Comparison of ENCODE assay signal across 8 cellular contexts in the genomic region with DNA sequence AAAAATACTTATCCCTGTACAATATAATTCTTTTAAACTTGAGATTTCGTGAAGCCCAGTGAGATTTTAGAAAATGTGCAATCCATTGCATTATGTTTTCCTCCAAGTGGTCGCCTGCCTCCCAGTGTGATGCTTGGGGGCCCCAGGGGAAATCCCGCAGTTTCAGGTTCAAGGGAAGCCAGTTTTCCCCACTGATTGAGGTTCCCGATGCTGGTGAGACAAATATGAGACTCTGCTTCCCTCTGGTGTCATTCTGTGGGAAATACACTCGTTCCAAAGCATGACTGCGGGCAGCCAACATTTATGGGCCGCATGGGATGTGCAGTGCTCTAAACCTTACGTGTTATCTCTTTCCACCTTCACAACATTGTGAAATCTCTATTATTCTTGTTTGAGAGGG.
DNase-seq lines count a peak whose midpoint lies in the region; ATAC-seq and TF ChIP-seq lines count a peak whose summit lies in the region.

No MANE protein-coding gene starts in this region.

- no peak overlapping the region for H3T11ph ChIP-seq in H9 (ENCODE audit: low read length)

- no peak overlapping the region for H2AK5ac ChIP-seq in H9 (ENCODE audit: insufficient read length, low read length)

- no peak overlapping the region for H4K8ac ChIP-seq in H9 (replicated peaks; ENCODE audit: insufficient read length, low read depth, low read length)

- H3K9me3 Mint-ChIP-seq in CD8-positive, alpha-beta T cell = peaks cover 2% of the 10 kb centered on the region
- peaks cover 4 to 15% of the 10 kb centered on the region in 2 experiments; a peak in 4 of 5 replicates for H3K9me3 Mint-ChIP-seq in H9
- H3K9me3 Mint-ChIP-seq in activated naive CD8-positive, alpha-beta T cell treated with anti-CD3 and anti-CD28 coated beads for 36 hours = peaks cover 3% of the 10 kb centered on the region

- no peak overlapping the region for H3K4ac ChIP-seq in H9 (ENCODE audit: low read depth, low read length)

- no peak overlapping the region for H3K4me3 ChIP-seq in CD8-positive, alpha-beta T cell (ENCODE audit: low read depth, low read length)
- H3K4me3 ChIP-seq in PC-9 = no peak overlapping the region

- no peak overlapping the region for H2BK12ac ChIP-seq in H9 (ENCODE audit: insufficient read length, low read depth, low read length)

- POLR2A ChIA-PET in CD8-positive, alpha-beta T cell (lab: Charles Lee) = interaction anchor here (1.0 to 1.4 kb wide), 3 partner anchors 9 to 233 kb away, joined by 3 to 4 read pairs (median 3); no protein-coding TSS in a partner anchor
- POLR2A ChIA-PET in PC-9 (lab: Charles Lee; ENCODE audit: unreplicated experiment) = no interaction called here

- H3K9me2 ChIP-seq in PC-9 (ENCODE audit: insufficient read depth) = no peaks in the 10 kb centered on the region

- CTCF ChIA-PET in CD8-positive, alpha-beta T cell (lab: Charles Lee) = interaction anchor here (0.7 to 8.8 kb wide), 42 partner anchors 9 to 468 kb away, joined by 3 to 243 read pairs (median 4); no protein-coding TSS in a partner anchor
- CTCF ChIA-PET in PC-9 (lab: Charles Lee) = no interaction called here

- no peak overlapping the region for H3K27ac Mint-ChIP-seq in CD8-positive, alpha-beta T cell
- H3K27ac Mint-ChIP-seq in H9 = no peak overlapping the region
- H3K27ac Mint-ChIP-seq in activated naive CD8-positive, alpha-beta T cell treated with anti-CD3 and anti-CD28 coated beads for 36 hours = no peak overlapping the region

- peaks cover 59% of the 10 kb centered on the region for H3K36me3 Mint-ChIP-seq in CD8-positive, alpha-beta T cell
- peaks cover 0 to 12% (median 5%) of the 10 kb centered on the region in 3 experiments; a peak in 4 of 7 replicates for H3K36me3 Mint-ChIP-seq in H9 (ENCODE audit: insufficient read depth in 1 of 3, low read depth in 3 of 3)
- peaks cover 22% of the 10 kb centered on the region for H3K36me3 Mint-ChIP-seq in activated naive CD8-positive, alpha-beta T cell treated with anti-CD3 and anti-CD28 coated beads for 36 hours

- H3K36me3 ChIP-seq in CD8-positive, alpha-beta T cell (ENCODE audit: insufficient read depth, low read length) = no peaks in the 10 kb centered on the region
- H3K36me3 ChIP-seq in PC-9 (ENCODE audit: low read depth) = no peaks in the 10 kb centered on the region

- no peak overlapping the region for H2BK15ac ChIP-seq in H9 (ENCODE audit: low read depth, low read length)

- H4K5ac ChIP-seq in H9 (ENCODE audit: insufficient read length, low read depth, low read length) = no peak overlapping the region

- intact Hi-C loops in CD8-positive, alpha-beta T cell (cut with DNase I, micrococcal nuclease) = loop anchor here (1.0 to 2.0 kb wide), 7 partner anchors 22 to 358 kb away; partner anchors contain the start of gene PLK1 (in 1 of the 2)
- intact Hi-C loops in PC-9 (cut with micrococcal nuclease; ENCODE audit: unreplicated experiment) = loop anchor here (1.0 to 5.0 kb wide), 5 partner anchors 235 to 854 kb away; partner anchors contain the start of genes PLK1 and SCNN1G
- intact Hi-C loops in head of caudate nucleus (cut with DNase I) = loop anchor here (5.0 to 10.0 kb wide), 2 partner anchors 234 to 302 kb away; no protein-coding TSS in a partner anchor

- H3K4me3 Mint-ChIP-seq in CD8-positive, alpha-beta T cell = peak overlapping the region; percentile 49
- H3K4me3 Mint-ChIP-seq in H9 = no peak overlapping the region
- H3K4me3 Mint-ChIP-seq in activated naive CD8-positive, alpha-beta T cell treated with anti-CD3 and anti-CD28 coated beads for 36 hours = no peak overlapping the region

- no peak overlapping the region for H2BK5ac ChIP-seq in H9 (ENCODE audit: insufficient read length, low read length)

- BruUV-seq in PC-9 (replicated peaks; lab: Mats Ljungman, UMichigan) = no TSS peak

- H4K20me1 ChIP-seq in H9 (ENCODE audit: control insufficient read depth, insufficient read depth, insufficient read length) (no peaks in the 10 kb centered on the region), PC-9 (ENCODE audit: insufficient read depth) (no peaks in the 10 kb centered on the region)

- no peaks in the 10 kb centered on the region for H3K27me3 Mint-ChIP-seq in CD8-positive, alpha-beta T cell (ENCODE audit: low read depth)
- peaks cover 7% of the 10 kb centered on the region for H3K27me3 Mint-ChIP-seq in H9 (ENCODE audit: low read depth)
- H3K27me3 Mint-ChIP-seq in activated naive CD8-positive, alpha-beta T cell treated with anti-CD3 and anti-CD28 coated beads for 36 hours = no peaks in the 10 kb centered on the region

- no peaks in the 10 kb centered on the region for H3K23me2 ChIP-seq in H9 (ENCODE audit: insufficient read length, low read depth, low read length, poor library complexity, severe bottlenecking)

- H3K18ac ChIP-seq in H9 (ENCODE audit: insufficient read length, low read depth, low read length) = no peak overlapping the region

- H4K91ac ChIP-seq in H9 (ENCODE audit: insufficient read length, low read depth, low read length) = no peak overlapping the region

- H3K56ac ChIP-seq in H9 (ENCODE audit: insufficient read length, low read depth, low read length) = no peak overlapping the region

- H3K14ac ChIP-seq in H9 (ENCODE audit: insufficient read depth, low read length) = no peak overlapping the region

- no peaks in the 10 kb centered on the region for H3F3A ChIP-seq in PC-9 (ENCODE audit: insufficient read depth, low read depth)

- WGBS in H9 (ENCODE audit: extremely low coverage, insufficient read length, low lambda C conversion rate) = no CpG with 5 or more reads among the region's 8 CpGs

- no peaks in the 10 kb centered on the region for H3K9me3 ChIP-seq in CD8-positive, alpha-beta T cell (ENCODE audit: low read length)
- H3K9me3 ChIP-seq in H9 (ENCODE audit: control insufficient read depth, low read depth, low read length) (no peaks in the 10 kb centered on the region), PC-9 (ENCODE audit: insufficient read depth, low read depth) (no peaks in the 10 kb centered on the region)

- TF ChIP-seq CTCF in CD8-positive, alpha-beta T cell (IDR thresholded peaks at IDR 0.05) = peak; percentile 82
- TF ChIP-seq CTCF in H9 (conservative IDR thresholded peaks at IDR 0.05) = peak; percentile 84
- peak; percentile 74 for TF ChIP-seq CTCF in PC-9 (conservative IDR thresholded peaks at IDR 0.05)

- H3K4me1 ChIP-seq in CD8-positive, alpha-beta T cell (ENCODE audit: insufficient read depth, low read length) = peaks cover 50% of the 10 kb centered on the region
- H3K4me1 ChIP-seq in H9 (ENCODE audit: insufficient read depth, low read length) = no peaks in the 10 kb centered on the region
- H3K4me1 ChIP-seq in PC-9 (replicated peaks; ENCODE audit: insufficient read depth) = no peaks in the 10 kb centered on the region

- H2BK120ac ChIP-seq in H9 (ENCODE audit: low read depth, low read length, poor library complexity, severe bottlenecking) = no peak overlapping the region

- no peaks in the 10 kb centered on the region for H3K27me3 ChIP-seq in CD8-positive, alpha-beta T cell (ENCODE audit: insufficient read depth, low read length)
- H3K27me3 ChIP-seq in H9 (ENCODE audit: insufficient read depth, low read length) = no peaks in the 10 kb centered on the region
- H3K27me3 ChIP-seq in PC-9 (ENCODE audit: insufficient read depth, low read depth) = peaks cover 34% of the 10 kb centered on the region; the same call in 1 of the 2 replicates

- H3K4me1 Mint-ChIP-seq in CD8-positive, alpha-beta T cell (ENCODE audit: low read depth) = peaks cover 48% of the 10 kb centered on the region
- H3K4me1 Mint-ChIP-seq in H9 = peaks cover 2 to 6% of the 10 kb centered on the region in 2 experiments; a peak in 3 of 4 replicates
- H3K4me1 Mint-ChIP-seq in activated naive CD8-positive, alpha-beta T cell treated with anti-CD3 and anti-CD28 coated beads for 36 hours = peaks cover 39% of the 10 kb centered on the region

- H3K79me2 ChIP-seq in H9 (ENCODE audit: insufficient read depth, low read length) (no peaks in the 10 kb centered on the region), PC-9 (ENCODE audit: low read depth) (no peaks in the 10 kb centered on the region)

- no peak overlapping the region for H3K23ac ChIP-seq in H9 (ENCODE audit: insufficient read length, low read depth, low read length)

- H3K4me2 ChIP-seq in H9 (ENCODE audit: insufficient read depth, insufficient read length, low read length) (no peak overlapping the region), PC-9 (no peak overlapping the region)

- no peak overlapping the region for H2AFZ ChIP-seq in H9 (ENCODE audit: low read length)
- no peak overlapping the region for H2AFZ ChIP-seq in PC-9

- peak; percentile 56 for ATAC-seq in CD8-positive, alpha-beta T cell

- no peak overlapping the region for H3K27ac ChIP-seq in CD8-positive, alpha-beta T cell (ENCODE audit: low read depth, low read length)
- H3K27ac ChIP-seq in H9 (ENCODE audit: insufficient read length, low read depth, low read length) = no peak overlapping the region
- no peak overlapping the region for H3K27ac ChIP-seq in PC-9

- H2BK20ac ChIP-seq in H9 (ENCODE audit: low read depth, low read length, poor library complexity, severe bottlenecking) = no peak overlapping the region

- no peaks in the 10 kb centered on the region for H3K79me1 ChIP-seq in H9 (ENCODE audit: insufficient read depth, low read depth, low read length, poor library complexity, severe bottlenecking)

- H3K9ac ChIP-seq in H9 (ENCODE audit: extremely low read depth, insufficient read length, low read length) = no peak overlapping the region

- DNase-seq in CD8-positive, alpha-beta T cell = peak in 4 of 7 experiments; percentile 14 to 57 (median 31)
- DNase-seq in H9 = peak; percentile 55
- peak in 1 of 2 experiments; percentile 30 for DNase-seq in PC-9
- peak; percentile 34 for DNase-seq in activated naive CD8-positive, alpha-beta T cell treated with anti-CD3 and anti-CD28 coated beads for 36 hours
- DNase-seq in head of caudate nucleus = peak in 35 of 42 donors; percentile 25 to 81 (median 55)
- DNase-seq in renal cortical epithelial cell (ENCODE audit: low read depth) = peak; percentile 18
- DNase-seq in KG1 (lab: John Stamatoyannopoulos, UW) = no peak
- DNase-seq in activated effector memory CD4-positive, alpha-beta T cell treated with Interleukin-2 at 50 U/mL for 16 hours = no peak

Comparison
In these comparisons a context has a peak if more than half of its experiments do, and no peak if none do; other contexts are left out.
1. DNase-seq: peak in CD8-positive, alpha-beta T cell (4 of 7), H9 (single experiment), activated naive CD8-positive, alpha-beta T cell treated with anti-CD3 and anti-CD28 coated beads for 36 hours (single experiment), head of caudate nucleus (35 of 42) and renal cortical epithelial cell (single experiment); none in KG1 (single experiment) and activated effector memory CD4-positive, alpha-beta T cell treated with Interleukin-2 at 50 U/mL for 16 hours (single experiment).
2. Peak in every context shown above with its lines, with median percentiles within 50 percentile points of each other: CTCF ChIP-seq.